16 cellular contexts compared by ENCODE assay signal in genomic region chr15:98653686-98654085, GRCh38. TPM values are rescaled to one million over a fixed set of nuclear protein-coding genes. Genes with fewer than 3 reads are reported as not detected.
DNase-seq lines count a peak whose midpoint lies in the region; ATAC-seq, FAIRE-seq and TF ChIP-seq lines count a peak whose summit lies in the region.
"Had no signal": no experiment of that assay in that cellular context is flagged by ENCODE, and none has a peak within 500 bp of the region (broad histone marks: within the 10 kb centered on the region; RNA-seq: fewer than 3 reads in every experiment).

No MANE protein-coding gene starts in this region.

- no peaks in the 10 kb centered on the region for H3K9me3 Mint-ChIP-seq in activated CD4-positive, alpha-beta T cell treated with anti-CD3 and anti-CD28 coated beads, Interleukin-2, amount 10 ng/mL, durations not matched to agents 7 days and 5 days
- H3K9me3 Mint-ChIP-seq: activated CD8-positive, alpha-beta T cell treated with anti-CD3 and anti-CD28 coated beads for 36 hours; activated T-helper 2 cell treated with anti-CD3 and anti-CD28 coated beads, Interferon-gamma antibody, Interleukin-2, Interleukin-4, amounts not matched to agents 10 μg/mL and 5 μg/mL and 100 μg/mL, durations not matched to agents 14 hours and 24 hours and 36 hours; dendritic cell treated with granulocyte-macrophage colony-stimulating factor and Interleukin-4, amounts not matched to agents 40 ng/mL and 50 ng/mL, for 4 days had no signal

- no peaks in the 10 kb centered on the region for H3K27me3 ChIP-seq in GM23248 (replicated peaks; ENCODE audit: insufficient read depth)
- H3K27me3 ChIP-seq: suprapubic skin had no signal

- H3K36me3 ChIP-seq in GM23248 (ENCODE audit: low read depth) = no peaks in the 10 kb centered on the region
- H3K36me3 ChIP-seq: suprapubic skin had no signal

- H2AFZ ChIP-seq in GM23248 = no peak overlapping the region

- H3K27ac ChIP-seq in A549 (peak overlapping the region in 1 of 2 experiments; percentile 19; a peak in 1 of 6 replicates), GM23248 (peak overlapping the region; percentile 15)
- H3K27ac ChIP-seq: suprapubic skin had no signal

- WGBS in A549 (ENCODE audit: missing lambda C conversion rate) = 28% methylated on average over 1 of the region's 1 CpG
- WGBS in GM23248 (ENCODE audit: low coverage in 1 of 2, low lambda C conversion rate in 2 of 2, missing lambda C conversion rate in 2 of 2), 2 experiments = 6 to 10% methylated on average over 1 of the region's 1 CpG

- peaks cover 47% of the 10 kb centered on the region for H3K4me1 Mint-ChIP-seq in activated CD4-positive, alpha-beta T cell treated with anti-CD3 and anti-CD28 coated beads, Interleukin-2, amount 10 ng/mL, durations not matched to agents 7 days and 5 days

- H3K36me3 Mint-ChIP-seq in activated CD4-positive, alpha-beta T cell treated with anti-CD3 and anti-CD28 coated beads, Interleukin-2, amount 10 ng/mL, durations not matched to agents 7 days and 5 days (ENCODE audit: low read depth) = no peaks in the 10 kb centered on the region

- peaks cover 48% of the 10 kb centered on the region for H3F3A ChIP-seq in GM23248 (ENCODE audit: insufficient read depth)

- peaks cover 94% of the 10 kb centered on the region for H3K79me2 ChIP-seq in GM23248 (ENCODE audit: insufficient read depth)

- TF ChIP-seq CTCF in A549 (IDR thresholded peaks at IDR 0.05) = no peak

- peak overlapping the region; percentile 89 for H3K9ac ChIP-seq in GM23248

- H3K9me3 ChIP-seq in A549 (no peaks in the 10 kb centered on the region), GM23248 (ENCODE audit: low read depth) (no peaks in the 10 kb centered on the region)
- H3K9me3 ChIP-seq: suprapubic skin had no signal

- POLR2A ChIA-PET in A549 (lab: Yijun Ruan, JAX) = no interaction called here
- POLR2A ChIA-PET in activated CD4-positive, alpha-beta T cell treated with anti-CD3 and anti-CD28 coated beads, Interleukin-2, amount 10 ng/mL, durations not matched to agents 7 days and 5 days (lab: Charles Lee) = no interaction called here

- CTCF ChIA-PET in A549 (lab: Yijun Ruan, JAX) = interaction anchor here (0.9 to 3.0 kb wide), 5 partner anchors 9 to 196 kb away, joined by 4 to 17 read pairs (median 5); no protein-coding TSS in a partner anchor
- CTCF ChIA-PET in activated CD4-positive, alpha-beta T cell treated with anti-CD3 and anti-CD28 coated beads, Interleukin-2, amount 10 ng/mL, durations not matched to agents 7 days and 5 days (lab: Charles Lee) = no interaction called here

- H3K27me3 Mint-ChIP-seq in activated CD4-positive, alpha-beta T cell treated with anti-CD3 and anti-CD28 coated beads, Interleukin-2, amount 10 ng/mL, durations not matched to agents 7 days and 5 days = peaks cover 22% of the 10 kb centered on the region

- H3K27ac Mint-ChIP-seq in activated CD4-positive, alpha-beta T cell treated with anti-CD3 and anti-CD28 coated beads, Interleukin-2, amount 10 ng/mL, durations not matched to agents 7 days and 5 days = no peak overlapping the region
- H3K27ac Mint-ChIP-seq: activated CD8-positive, alpha-beta T cell treated with anti-CD3 and anti-CD28 coated beads for 36 hours; activated T-helper 2 cell treated with anti-CD3 and anti-CD28 coated beads, Interferon-gamma antibody, Interleukin-2, Interleukin-4, amounts not matched to agents 10 μg/mL and 5 μg/mL and 100 μg/mL, durations not matched to agents 14 hours and 24 hours and 36 hours; dendritic cell treated with granulocyte-macrophage colony-stimulating factor and Interleukin-4, amounts not matched to agents 40 ng/mL and 50 ng/mL, for 4 days had no signal

- no peak overlapping the region for H3K4me3 Mint-ChIP-seq in activated CD4-positive, alpha-beta T cell treated with anti-CD3 and anti-CD28 coated beads, Interleukin-2, amount 10 ng/mL, durations not matched to agents 7 days and 5 days
- H3K4me3 Mint-ChIP-seq: activated CD8-positive, alpha-beta T cell treated with anti-CD3 and anti-CD28 coated beads for 36 hours; dendritic cell treated with granulocyte-macrophage colony-stimulating factor and Interleukin-4, amounts not matched to agents 40 ng/mL and 50 ng/mL, for 4 days had no signal

- in situ Hi-C loops in GM23248 (cut with MboI) = loop anchor here (10.0 to 25.0 kb wide), 2 partner anchors 191 to 409 kb away; no protein-coding TSS in a partner anchor

- no peak for TF ChIP-seq EP300 in A549 (IDR thresholded peaks at IDR 0.05)

- DNase-seq in A549 (ENCODE audit: low read depth in 1 of 2, low spot score in 1 of 2) = no peak
- peak; percentile 57 for DNase-seq in GM23248
- peak; percentile 65 for DNase-seq in fibroblast of the conjunctiva (ENCODE audit: low read depth)
- no peak for DNase-seq in activated CD4-positive, alpha-beta T cell treated with anti-CD3 and anti-CD28 coated beads, Interleukin-2, amount 10 ng/mL, durations not matched to agents 7 days and 5 days
- no peak for DNase-seq in activated gamma-delta T cell treated with Interleukin-2 at 50 U/mL for 16 hours
- DNase-seq: activated CD8-positive, alpha-beta T cell treated with anti-CD3 and anti-CD28 coated beads for 36 hours; left ventricle myocardium superior; naive thymus-derived CD4-positive, alpha-beta T cell; NCI-H2171 had no signal

- peaks cover 67% of the 10 kb centered on the region for H3K4me1 ChIP-seq in A549
- peaks cover 57% of the 10 kb centered on the region for H3K4me1 ChIP-seq in GM23248 (ENCODE audit: insufficient read depth)

- H3K9me2 ChIP-seq in GM23248 (ENCODE audit: insufficient read depth) = no peaks in the 10 kb centered on the region

- TF ChIP-seq POLR2A in A549 (IDR thresholded peaks at IDR 0.05; ENCODE audit: low read length) = no peak

- TF ChIP-seq RAD21 in A549 (conservative IDR thresholded peaks at IDR 0.05 in 1 of 2, IDR thresholded peaks at IDR 0.05 in 1 of 2) = no peak

- H3K4me3 ChIP-seq in A549 = no peak overlapping the region
- peak overlapping the region; percentile 86 for H3K4me3 ChIP-seq in GM23248
- H3K4me3 ChIP-seq: suprapubic skin had no signal

- H4K20me1 ChIP-seq in GM23248 (ENCODE audit: insufficient read depth) = peaks cover 20% of the 10 kb centered on the region; the same call in 1 of the 2 replicates

- H3K4me2 ChIP-seq in A549 (peak overlapping the region; percentile 79), GM23248 (ENCODE audit: unreplicated experiment) (peak overlapping the region; percentile 99)

- peak; percentile 32 for FAIRE-seq in A549 (lab: Jason Lieb, UNC)
- FAIRE-seq: D721Med had no signal

- no peak for ATAC-seq in A549
- ATAC-seq in GM21447 (IDR thresholded peaks at IDR 0.05; ENCODE audit: unreplicated experiment) = no peak
- no peak for ATAC-seq in HG02678 (IDR thresholded peaks at IDR 0.05; ENCODE audit: unreplicated experiment)
- ATAC-seq: activated CD8-positive, alpha-beta T cell treated with anti-CD3 and anti-CD28 coated beads for 36 hours; left ventricle myocardium superior; naive thymus-derived CD4-positive, alpha-beta T cell had no signal

TF ChIP-seq in A549, 52 proteins besides CTCF, POLR2A, EP300 and RAD21:
- TF ChIP-seq TP53 (CRISPR knock-in tag; IDR thresholded peaks at IDR 0.05) = no peak
- no peak for TF ChIP-seq SMC3 (IDR thresholded peaks at IDR 0.05)
TF ChIP-seq in A549: peak in this region for 0.

TF ChIP-seq in PFSK-1, 5 proteins besides CTCF, POLR2A, EP300 and RAD21:
- no peak for TF ChIP-seq TAF1 (IDR thresholded peaks at IDR 0.05; ENCODE audit: borderline replicate concordance, insufficient read depth, low read length)
- TF ChIP-seq SIN3A (IDR thresholded peaks at IDR 0.05; ENCODE audit: borderline replicate concordance, insufficient read depth, low read length) = 0 out of 2 replicates have a peak, but pooled peaks have one; percentile 21

RNA-seq across cellular contexts. Expression of gene IGF1R, which starts 5.3 kb away (rescaled TPM):
- 69.5 and 117 TPM in 2 replicates for polyA plus RNA-seq in A549 (2011; rRNA removed)
- polyA plus RNA-seq in A549 (2012; cell fraction: cytosol; rRNA removed) = 53.7 and 64.5 TPM in 2 replicates
- polyA plus RNA-seq in A549 (2012; cell fraction: nucleus; rRNA removed) = 140 and 145 TPM in 2 replicates
- 38.5 to 48.4 TPM (median 42.6 TPM) in 3 replicates for polyA plus RNA-seq in A549 (2017; fragmentation: RNase III; extraction: RNeasy Plus Mini Kit Qiagen cat#74134 plus additional on column Dnase treatment)
- polyA minus RNA-seq in A549 (2011; rRNA and poly(A)+ RNA removed) = 348 and 449 TPM in 2 replicates
- total RNA-seq in GM23248 (2014; rRNA removed; shearing (Covaris generic)) = 23.6 and 48.6 TPM in 2 replicates
- polyA plus RNA-seq in GM23248 (2016; fragmentation: Nextera tagmentation; extraction: Ambion mirVana) = 22.0 and 26.5 TPM in 2 replicates
- polyA plus RNA-seq in PFSK-1 (2012; ENCODE audit: insufficient read length, low read depth) = 37.4 TPM
- 10 to 100 TPM; 18.8 to 24.8 TPM for total RNA-seq in activated CD4-positive, alpha-beta T cell treated with anti-CD3 and anti-CD28 coated beads, Interleukin-2, amount 10 ng/mL, durations not matched to agents 7 days and 5 days

Comparison
In these comparisons a context has a peak if more than half of its experiments do, and no peak if none do; other contexts are left out.
1. DNase-seq: peak in GM23248 (single experiment) and fibroblast of the conjunctiva (single experiment); none in A549 (0 of 2), activated CD4-positive, alpha-beta T cell treated with anti-CD3 and anti-CD28 coated beads, Interleukin-2, amount 10 ng/mL, durations not matched to agents 7 days and 5 days (single experiment) and activated gamma-delta T cell treated with Interleukin-2 at 50 U/mL for 16 hours (single experiment).